In the genomic region with DNA sequence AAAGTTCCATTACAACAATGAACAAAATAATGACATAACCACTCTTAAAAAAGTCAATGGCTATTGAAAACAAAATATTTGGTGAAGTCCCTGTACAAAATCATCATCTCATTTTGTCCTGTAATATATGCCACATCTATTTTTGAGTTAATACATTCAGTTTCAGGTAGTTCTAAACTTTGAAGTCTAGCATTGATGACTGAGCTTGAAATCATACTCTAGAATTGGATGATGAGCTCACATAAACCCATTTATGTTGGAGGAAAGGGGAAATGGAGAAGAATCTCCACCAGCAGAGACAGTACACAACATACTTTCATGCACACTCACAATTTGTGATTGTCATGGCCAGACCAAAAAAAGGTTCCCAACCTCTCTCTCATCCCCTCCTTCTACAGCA, we compare ENCODE assay signal across 40 cellular contexts.
"Had no signal": no experiment of that assay in that cellular context is flagged by ENCODE, and none has a peak within 500 bp of the region (broad histone marks: within the 10 kb centered on the region; RNA-seq: fewer than 3 reads in every experiment).

No MANE protein-coding gene starts in this region.

- H3K4me1 Mint-ChIP-seq: activated B cell treated with CpG ODN at 0.5 μM for 24 hours; activated CD4-positive, alpha-beta T cell treated with anti-CD3 and anti-CD28 coated beads, Interleukin-2, amount 10 ng/mL, durations not matched to agents 24 days and 14 days; activated naive CD8-positive, alpha-beta T cell treated with anti-CD3 and anti-CD28 coated beads for 36 hours; activated T-helper 17 cell treated with anti-CD3 and anti-CD28 coated beads, Interleukin-2, amount 50 U/mL, for 72 hours; central memory CD8-positive, alpha-beta T cell had no signal

- H3K9me3 ChIP-seq: adrenal gland, body of pancreas had no signal

- H3K36me3 Mint-ChIP-seq: activated CD4-positive, alpha-beta memory T cell treated with anti-CD3 and anti-CD28 coated beads for 36 hours had no signal

- ATAC-seq: activated CD8-positive, alpha-beta T cell treated with anti-CD3 and anti-CD28 coated beads for 36 hours; activated naive CD4-positive, alpha-beta T cell treated with anti-CD3 and anti-CD28 coated beads, Interleukin-2, amount 50 U/mL, for 72 hours; activated T-cell treated with anti-CD3 and anti-CD28 coated beads, Interleukin-2, amount 50 U/mL, for 4 hours; activated T-cell treated with anti-CD3 and anti-CD28 coated beads, Interleukin-2, amount 50 U/mL, for 72 hours; activated T-helper 17 cell treated with anti-CD3 and anti-CD28 coated beads, Interleukin-2, amount 50 U/mL, for 72 hours had no signal

- DNase-seq: activated B cell treated with CpG ODN at 0.5 μM for 24 hours; activated CD4-positive, alpha-beta memory T cell treated with anti-CD3 and anti-CD28 coated beads for 36 hours; activated CD4-positive, alpha-beta T cell treated with anti-CD3 and anti-CD28 coated beads for 4 hours; activated CD4-positive, alpha-beta T cell treated with anti-CD3 and anti-CD28 coated beads, Interleukin-2, amount 10 ng/mL, durations not matched to agents 24 days and 14 days; activated CD4-positive, alpha-beta T cell treated with anti-CD3 and anti-CD28 coated beads, Interleukin-2, amount 50 U/mL, for 1 hour; activated CD4-positive, alpha-beta T cell treated with anti-CD3 and anti-CD28 coated beads, Interleukin-2, amount 50 U/mL, for 4 hours; activated CD4-positive, CD25-positive, alpha-beta regulatory T cell treated with anti-CD3 and anti-CD28 coated beads, Interleukin-2, amount 50 U/mL, for 72 hours; activated CD8-positive, alpha-beta memory T cell treated with anti-CD3 and anti-CD28 coated beads, Interleukin-2, amount 50 U/mL, for 4 hours; activated CD8-positive, alpha-beta T cell treated with anti-CD3 and anti-CD28 coated beads for 36 hours; activated effector memory CD4-positive, alpha-beta T cell treated with anti-CD3 and anti-CD28 coated beads, Interleukin-2, amount 50 U/mL, for 16 hours; activated gamma-delta T cell treated with Interleukin-2 at 50 U/mL for 16 hours; activated naive CD4-positive, alpha-beta T cell; activated naive CD4-positive, alpha-beta T cell treated with anti-CD3 and anti-CD28 coated beads for 36 hours; activated naive CD4-positive, alpha-beta T cell treated with anti-CD3 and anti-CD28 coated beads, Interleukin-2, amount 50 U/mL, for 16 hours; activated naive CD8-positive, alpha-beta T cell treated with anti-CD3 and anti-CD28 coated beads for 36 hours; activated T-cell treated with anti-CD3 and anti-CD28 coated beads for 4 hours; activated T-cell treated with anti-CD3 and anti-CD28 coated beads, Interleukin-2, amount 50 U/mL, for 1 hour; activated T-cell treated with anti-CD3 and anti-CD28 coated beads, Interleukin-2, amount 50 U/mL, for 4 hours; activated T-cell treated with anti-CD3 and anti-CD28 coated beads, Interleukin-2, amount 50 U/mL, for 72 hours; adrenal gland; amniotic stem cell; aorta; brain microvascular endothelial cell; caudate nucleus; cerebellar nuclear complex; T-helper 1 cell; T-helper 2 cell; T-helper 9 cell had no signal

- H3K36me3 ChIP-seq: adrenal gland, brain microvascular endothelial cell, cardiac muscle cell had no signal

- H3K27me3 Mint-ChIP-seq: activated B cell treated with CpG ODN at 0.5 μM for 24 hours; activated CD4-positive, alpha-beta memory T cell treated with anti-CD3 and anti-CD28 coated beads for 36 hours; activated CD4-positive, alpha-beta T cell treated with anti-CD3 and anti-CD28 coated beads, Interleukin-2, amount 10 ng/mL, durations not matched to agents 24 days and 14 days; activated CD8-positive, alpha-beta T cell treated with anti-CD3 and anti-CD28 coated beads for 36 hours; activated naive CD8-positive, alpha-beta T cell treated with anti-CD3 and anti-CD28 coated beads for 36 hours; central memory CD8-positive, alpha-beta T cell had no signal

- H3K4me3 ChIP-seq: adrenal gland, body of pancreas, cardiac muscle cell had no signal

- H3K9me3 Mint-ChIP-seq: activated CD4-positive, alpha-beta T cell treated with anti-CD3 and anti-CD28 coated beads, Interleukin-2, amount 10 ng/mL, durations not matched to agents 24 days and 14 days; activated T-helper 1 cell treated with anti-CD3 and anti-CD28 coated beads, Interleukin-12 subunit alpha, Interleukin-12 subunit beta, Interleukin-2, Interleukin-4 antibody, amounts not matched to agents 30 ng/mL and 10 ng/mL and 1 ng/mL, durations not matched to agents 14 hours and 24 hours and 36 hours had no signal

- FAIRE-seq: astrocyte, bronchial epithelial cell, TTC549 had no signal

- H3K4me3 Mint-ChIP-seq: activated B cell treated with CpG ODN at 0.5 μM for 24 hours; activated CD4-positive, alpha-beta memory T cell treated with anti-CD3 and anti-CD28 coated beads for 36 hours; activated CD4-positive, alpha-beta T cell treated with anti-CD3 and anti-CD28 coated beads, Interleukin-2, amount 10 ng/mL, durations not matched to agents 24 days and 14 days; activated CD8-positive, alpha-beta T cell treated with anti-CD3 and anti-CD28 coated beads for 36 hours; activated naive CD4-positive, alpha-beta T cell treated with anti-CD3 and anti-CD28 coated beads for 36 hours; activated naive CD8-positive, alpha-beta T cell treated with anti-CD3 and anti-CD28 coated beads for 36 hours; activated T-cell treated with anti-CD3 and anti-CD28 coated beads, Interleukin-2, amount 50 U/mL, for 4 hours; activated T-cell treated with anti-CD3 and anti-CD28 coated beads, Interleukin-2, amount 50 U/mL, for 72 hours; activated T-helper 1 cell treated with anti-CD3 and anti-CD28 coated beads, Interleukin-12 subunit alpha, Interleukin-12 subunit beta, Interleukin-2, Interleukin-4 antibody, amounts not matched to agents 30 ng/mL and 10 ng/mL and 1 ng/mL, durations not matched to agents 14 hours and 24 hours and 36 hours; activated T-helper 17 cell treated with anti-CD3 and anti-CD28 coated beads, Interleukin-2, amount 50 U/mL, for 72 hours; central memory CD8-positive, alpha-beta T cell; T-helper 1 cell treated with Interleukin-12 subunit alpha and Interleukin-12 subunit beta and Interleukin-4 antibody, amounts not matched to agents 30 μg/mL and 1 μg/mL, for 36 hours; T-helper 2 cell treated with Interferon-gamma antibody and Interleukin-4, amounts not matched to agents 5 μg/mL and 100 μg/mL, for 36 hours had no signal

- H3K27ac Mint-ChIP-seq: activated B cell treated with CpG ODN at 0.5 μM for 24 hours; activated CD4-positive, alpha-beta memory T cell treated with anti-CD3 and anti-CD28 coated beads for 36 hours; activated CD4-positive, alpha-beta T cell treated with anti-CD3 and anti-CD28 coated beads, Interleukin-2, amount 10 ng/mL, durations not matched to agents 24 days and 14 days; activated CD8-positive, alpha-beta T cell treated with anti-CD3 and anti-CD28 coated beads for 36 hours; activated naive CD4-positive, alpha-beta T cell treated with anti-CD3 and anti-CD28 coated beads for 36 hours; activated naive CD4-positive, alpha-beta T cell treated with anti-CD3 and anti-CD28 coated beads, Interleukin-2, amount 50 U/mL, for 72 hours; activated naive CD8-positive, alpha-beta T cell treated with anti-CD3 and anti-CD28 coated beads for 36 hours; activated T-cell treated with anti-CD3 and anti-CD28 coated beads, Interleukin-2, amount 50 U/mL, for 72 hours; activated T-helper 1 cell treated with anti-CD3 and anti-CD28 coated beads, Interleukin-12 subunit alpha, Interleukin-12 subunit beta, Interleukin-2, Interleukin-4 antibody, amounts not matched to agents 30 ng/mL and 10 ng/mL and 1 ng/mL, durations not matched to agents 14 hours and 24 hours and 36 hours; activated T-helper 17 cell treated with anti-CD3 and anti-CD28 coated beads, Interleukin-2, amount 50 U/mL, for 72 hours; T-helper 1 cell treated with Interleukin-12 subunit alpha and Interleukin-12 subunit beta and Interleukin-4 antibody, amounts not matched to agents 30 μg/mL and 1 μg/mL, for 36 hours; T-helper 2 cell treated with Interferon-gamma antibody and Interleukin-4, amounts not matched to agents 5 μg/mL and 100 μg/mL, for 36 hours had no signal

- H3K27ac ChIP-seq: adrenal gland, body of pancreas, brain microvascular endothelial cell, cardiac muscle cell, VCaP had no signal

- H3K27me3 ChIP-seq: adrenal gland, body of pancreas, brain microvascular endothelial cell, cardiac muscle cell had no signal

- H3K4me1 ChIP-seq: adrenal gland had no signal
